18 cellular contexts compared by ENCODE assay signal in the genomic region with DNA sequence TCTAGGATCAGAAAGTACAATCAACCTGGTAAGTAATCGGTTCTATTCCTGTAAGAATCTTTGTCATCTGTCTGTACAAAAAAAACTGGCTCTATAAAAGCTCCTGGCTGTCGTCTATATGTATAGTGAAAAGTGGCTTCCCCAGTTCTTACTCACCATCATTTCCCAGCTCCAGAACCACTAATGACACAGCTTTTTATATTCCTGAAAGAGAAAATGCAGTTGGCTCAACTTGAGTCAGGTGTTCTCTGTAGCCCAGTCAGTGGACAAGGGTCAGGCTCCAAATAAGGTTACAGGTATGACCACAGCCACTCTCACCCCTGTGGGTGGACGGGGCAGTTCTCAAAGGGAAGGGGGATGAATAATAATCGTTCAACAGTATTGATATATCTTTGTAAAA.
"Had no signal": no experiment of that assay in that cellular context is flagged by ENCODE, and none has a peak within 500 bp of the region (broad histone marks: within the 10 kb centered on the region; RNA-seq: fewer than 3 reads in every experiment).

No MANE protein-coding gene starts in this region.

- H3K27ac ChIP-seq: adrenal gland, tibial nerve, vagina had no signal

- ATAC-seq: activated T-helper 17 cell treated with anti-CD3 and anti-CD28 coated beads, Interleukin-2, amount 50 U/mL, for 72 hours; effector memory CD8-positive, alpha-beta T cell; left colon had no signal

- DNase-seq: activated CD4-positive, alpha-beta T cell treated with anti-CD3 and anti-CD28 coated beads, Interleukin-2, amount 50 U/mL, for 1 hour; activated CD4-positive, CD25-positive, alpha-beta regulatory T cell; activated naive CD4-positive, alpha-beta T cell treated with anti-CD3 and anti-CD28 coated beads, Interleukin-2, amount 50 U/mL, for 16 hours; activated T-cell treated with anti-CD3 and anti-CD28 coated beads for 4 hours; adrenal gland; cerebellar nuclear complex; effector memory CD8-positive, alpha-beta T cell; erythroblast; glutamatergic neuron; left colon; stimulated activated CD4-positive, alpha-beta T cell treated with anti-CD3 and anti-CD28 coated beads, Interleukin-15, amount 100 ng/mL, for 24 hours; stimulated activated CD4-positive, alpha-beta T cell treated with anti-CD3 and anti-CD28 coated beads, Interleukin-4, amount 100 ng/mL, for 4 hours; T-helper 2 cell had no signal

- H3K4me3 Mint-ChIP-seq: activated T-helper 17 cell treated with anti-CD3 and anti-CD28 coated beads, Interleukin-2, amount 50 U/mL, for 72 hours; brain; dendritic cell treated with granulocyte-macrophage colony-stimulating factor and Interleukin-4, amounts not matched to agents 40 ng/mL and 50 ng/mL, for 4 days; effector memory CD8-positive, alpha-beta T cell had no signal

- H3K9me3 Mint-ChIP-seq: activated T-helper 17 cell treated with anti-CD3 and anti-CD28 coated beads, Interleukin-2, amount 50 U/mL, for 72 hours; brain; dendritic cell treated with granulocyte-macrophage colony-stimulating factor and Interleukin-4, amounts not matched to agents 40 ng/mL and 50 ng/mL, for 4 days; effector memory CD8-positive, alpha-beta T cell had no signal

- H3K36me3 ChIP-seq: adrenal gland, vagina had no signal

- H3K27me3 ChIP-seq: adrenal gland, tibial nerve, vagina had no signal

- H3K27ac Mint-ChIP-seq: activated T-helper 17 cell treated with anti-CD3 and anti-CD28 coated beads, Interleukin-2, amount 50 U/mL, for 72 hours; brain; dendritic cell treated with granulocyte-macrophage colony-stimulating factor and Interleukin-4, amounts not matched to agents 40 ng/mL and 50 ng/mL, for 4 days had no signal

- H3K4me3 ChIP-seq: adrenal gland, tibial nerve, vagina had no signal

- H3K4me1 Mint-ChIP-seq: activated T-helper 17 cell treated with anti-CD3 and anti-CD28 coated beads, Interleukin-2, amount 50 U/mL, for 72 hours; brain had no signal

- H3K4me1 ChIP-seq: tibial nerve, vagina had no signal

- H3K27me3 Mint-ChIP-seq: activated T-helper 17 cell treated with anti-CD3 and anti-CD28 coated beads, Interleukin-2, amount 50 U/mL, for 72 hours; brain; dendritic cell treated with granulocyte-macrophage colony-stimulating factor and Interleukin-4, amounts not matched to agents 40 ng/mL and 50 ng/mL, for 4 days; effector memory CD8-positive, alpha-beta T cell had no signal

- H3K9me3 ChIP-seq: adrenal gland, tibial nerve, vagina had no signal
